8 cellular contexts compared by ENCODE assay signal in the genomic region with DNA sequence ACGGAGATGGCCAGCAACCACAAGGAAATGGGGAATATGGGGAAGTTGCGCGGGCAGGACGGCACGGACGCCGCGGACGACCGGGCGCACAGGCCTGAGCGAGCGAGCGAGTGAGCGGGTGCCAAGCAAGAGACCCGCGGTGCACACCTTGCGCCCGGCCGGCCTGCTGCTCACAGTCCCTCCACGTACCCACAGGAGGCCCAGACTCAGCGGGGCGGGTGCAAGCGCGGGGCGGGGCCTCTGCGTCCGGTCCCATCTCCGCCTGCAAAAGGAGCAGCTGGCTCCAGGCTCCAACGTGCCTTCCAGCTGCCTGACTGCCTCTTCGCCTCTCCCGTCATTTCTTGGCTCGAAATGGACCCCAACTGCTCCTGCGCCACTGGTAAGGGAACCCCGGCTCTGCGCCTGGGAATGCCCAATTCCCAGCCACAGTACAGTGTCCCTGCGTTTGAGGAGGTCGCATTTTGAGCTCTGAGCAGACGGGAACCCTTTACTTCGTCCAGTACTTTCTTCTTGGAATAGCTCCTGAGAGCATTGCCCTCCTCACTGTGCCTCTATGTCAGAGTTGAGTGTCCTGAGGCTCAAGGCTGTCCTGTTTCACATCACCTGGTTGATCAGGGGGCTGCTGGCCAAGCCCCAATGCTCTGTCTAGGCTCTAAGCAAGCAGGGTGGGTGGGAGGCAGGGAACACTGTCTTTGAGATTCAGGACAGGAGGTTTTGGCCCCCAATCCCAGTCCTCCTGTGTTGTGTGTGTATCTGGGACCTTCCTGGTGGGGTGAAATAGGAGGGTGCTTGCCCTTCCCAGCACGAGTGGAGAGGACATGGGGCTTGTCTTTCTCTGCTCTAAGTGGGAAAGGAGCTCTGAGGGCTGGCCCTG. TPM values are rescaled to one million over a fixed set of nuclear protein-coding genes. Genes with fewer than 3 reads are reported as not detected.
DNase-seq lines count a peak whose midpoint lies in the region; ATAC-seq, FAIRE-seq and TF ChIP-seq lines count a peak whose summit lies in the region.

No MANE protein-coding gene starts in this region.

- intact Hi-C loops in mammary epithelial cell (cut with micrococcal nuclease): loop anchor here (1.0 kb wide), 1 partner anchor 8 kb away; a partner anchor contains a TSS

- TF ChIP-seq CTCF in AG09309 (IDR thresholded peaks at IDR 0.05; ENCODE audit: control insufficient read depth, insufficient read depth, low read depth, low read length, missing control alignments) (no peak), mammary epithelial cell (conservative IDR thresholded peaks at IDR 0.05 in 1 of 2, IDR thresholded peaks at IDR 0.05 in 1 of 2; ENCODE audit: extremely low read depth in 1 of 2, insufficient read depth in 1 of 2, low read depth in 1 of 2, low read length in 2 of 2) (no peak)

- H3K36me3 ChIP-seq in mammary epithelial cell (ENCODE audit: insufficient read depth, low read length) (no peaks in the 10 kb centered on the region), small intestine (ENCODE audit: control insufficient read depth in 2 of 2, insufficient read depth in 2 of 2, low read length in 2 of 2) (no peaks in the 10 kb centered on the region)

- no peak overlapping the region for H3K27ac ChIP-seq in mammary epithelial cell (ENCODE audit: insufficient read depth, low read depth, low read length)
- peak overlapping the region in 1 of 2 donors; percentile 59 for H3K27ac ChIP-seq in small intestine (ENCODE audit: low read depth in 1 of 2, low read length in 1 of 2)

- peak overlapping the region; percentile 65 for H2AFZ ChIP-seq in mammary epithelial cell (ENCODE audit: low read depth, low read length)

- H3K4me3 ChIP-seq in AG09309 (ENCODE audit: control insufficient read depth, low read depth, low read length): peak overlapping the region; percentile 16
- H3K4me3 ChIP-seq in mammary epithelial cell (replicated peaks in 1 of 3; ENCODE audit: insufficient read depth in 1 of 3, low read depth in 2 of 3, low read length in 3 of 3): peak overlapping the region in 2 of 3 experiments; percentile 27 to 39
- peak overlapping the region in 1 of 2 donors; percentile 29 for H3K4me3 ChIP-seq in small intestine (ENCODE audit: low read depth in 1 of 2, low read length in 2 of 2)

- dilution Hi-C loops in mammary epithelial cell (cut with HindIII; ENCODE audit: low sequenced_read_pairs): no loop called here

- H3K4me2 ChIP-seq in mammary epithelial cell (ENCODE audit: insufficient read depth, low read depth, low read length): peak overlapping the region; percentile 45

- no TSS peak for BruUV-seq in mammary epithelial cell (replicated peaks; lab: Mats Ljungman, UMichigan)

- no peaks in the 10 kb centered on the region for H3K9me3 ChIP-seq in mammary epithelial cell (replicated peaks; ENCODE audit: insufficient read depth, low read length)
- no peaks in the 10 kb centered on the region for H3K9me3 ChIP-seq in small intestine (ENCODE audit: control insufficient read depth, low read depth)

- TF ChIP-seq POLR2A in GM12892 (IDR thresholded peaks at IDR 0.05; ENCODE audit: low read depth, low read length): no peak

- ATAC-seq in HG02870 (IDR thresholded peaks at IDR 0.05; ENCODE audit: unreplicated experiment): no peak

- FAIRE-seq in small intestine (lab: Jason Lieb, UNC) (no peak), GM12892 (lab: Jason Lieb, UNC) (no peak)

- no peaks in the 10 kb centered on the region for H4K20me1 ChIP-seq in mammary epithelial cell (ENCODE audit: insufficient read depth, low read length)

- DNase-seq in AG09309 (ENCODE audit: low read depth) (no peak), NOMO-1 treated with DMSO at 0.1 percent for 48 hours (lab: John Stamatoyannopoulos, UW; ENCODE audit: unreplicated experiment) (peak; percentile 26), mammary epithelial cell (peak; percentile 54), islet precursor cell (peak; percentile 86), small intestine (peak; percentile 71), NCI-H2171 treated with DMSO at 0.1 percent for 48 hours (lab: John Stamatoyannopoulos, UW) (no peak), GM12892 (ENCODE audit: insufficient read length) (no peak)

- in situ Hi-C loops in mammary epithelial cell (cut with MboI; ENCODE audit: low sequenced_read_pairs in 2 of 2): no loop called here

- CTCF ChIA-PET in mammary epithelial cell (lab: Charles Lee; ENCODE audit: low non-redundant PET): no interaction called here

- H3K4me1 ChIP-seq in mammary epithelial cell (ENCODE audit: insufficient read depth, low read length) (peaks cover 32% of the 10 kb centered on the region), small intestine (ENCODE audit: control insufficient read depth in 2 of 2, insufficient read depth in 1 of 2, low read depth in 1 of 2, low read length in 1 of 2) (no peaks in the 10 kb centered on the region)

- H3K27me3 ChIP-seq in mammary epithelial cell (ENCODE audit: insufficient read depth, low read length) (no peaks in the 10 kb centered on the region), small intestine (ENCODE audit: control insufficient read depth in 2 of 2, insufficient read depth in 2 of 2, low read length in 2 of 2) (no peaks in the 10 kb centered on the region)

- WGBS in mammary epithelial cell (ENCODE audit: low coverage, missing lambda C conversion rate): 61% methylated on average over 31 of the region's 41 CpGs
- 2 to 9% (median 3%) methylated on average over 24 to 41 of the region's 41 CpGs for WGBS in small intestine, 3 donors

- peaks cover 7% of the 10 kb centered on the region for H3K79me2 ChIP-seq in mammary epithelial cell (ENCODE audit: insufficient read depth, low read length)

- no peak overlapping the region for H3K9ac ChIP-seq in mammary epithelial cell (ENCODE audit: insufficient read depth, low read length)

RNA-seq across cellular contexts. Expression of a gene that starts 8.1 kb away (rescaled TPM):
- total RNA-seq in mammary epithelial cell: 100 to 1,000 TPM; 259 to 468 TPM
- polyA plus RNA-seq in mammary epithelial cell (2,254 TPM), small intestine (100 to 1,000 TPM in 1 of 3 donors, 10 to 100 TPM in 2; 75.0 to 151 (median 86.2) TPM)
- 623 TPM for polyA minus RNA-seq in mammary epithelial cell
- polyA plus RNA-seq in GM12892 (2012; ENCODE audit: missing spikeins): 0.72 TPM

RNA-seq across cellular contexts. Expression of a gene that starts 9.1 kb away (rescaled TPM):
- 1,000 to 10,000 TPM in 1 of 2 donors, 100 to 1,000 TPM in 1; 295 to 3,844 TPM for total RNA-seq in mammary epithelial cell
- polyA plus RNA-seq in mammary epithelial cell (2,263 TPM), small intestine (100 to 1,000 TPM; 133 to 464 (median 153) TPM)
- 3,641 TPM for polyA minus RNA-seq in mammary epithelial cell
- 24.2 TPM for polyA plus RNA-seq in GM12892 (2012; ENCODE audit: missing spikeins)

RNA-seq across cellular contexts. Expression of a gene that starts 15.0 kb away (rescaled TPM):
- total RNA-seq in mammary epithelial cell: 1 to 10 TPM in 1 of 2 donors, not detected in 1; 2.5 TPM
- polyA plus RNA-seq in mammary epithelial cell (not detected), small intestine (100 to 1,000 TPM in 1 of 3 donors, 10 to 100 TPM in 1, 1 to 10 TPM in 1; 3.5 to 106 (median 11.0) TPM)
- not detected for polyA minus RNA-seq in mammary epithelial cell
- not detected for polyA plus RNA-seq in GM12892 (2012; ENCODE audit: missing spikeins)

RNA-seq across cellular contexts. Expression of a gene that starts 21.0 kb away (rescaled TPM):
- total RNA-seq in mammary epithelial cell: not detected
- polyA plus RNA-seq in mammary epithelial cell: 0.65 TPM
- polyA minus RNA-seq in mammary epithelial cell: not detected
- polyA plus RNA-seq in small intestine: 100 to 1,000 TPM in 1 of 3 donors, 10 to 100 TPM in 2; 20.4 to 240 (median 22.2) TPM
- polyA plus RNA-seq in GM12892 (2012; ENCODE audit: missing spikeins): not detected

RNA-seq across cellular contexts. Expression of a gene that starts 28.1 kb away (rescaled TPM):
- not detected for total RNA-seq in mammary epithelial cell
- polyA plus RNA-seq in mammary epithelial cell (not detected), small intestine (1 to 10 TPM in 1 of 3 donors, not detected in 2; 5.4 TPM)
- polyA minus RNA-seq in mammary epithelial cell: not detected
- not detected for polyA plus RNA-seq in GM12892 (2012; ENCODE audit: missing spikeins)

Comparison
In these comparisons a context has a peak if more than half of its experiments do, and no peak if none do; other contexts are left out.
1. DNase-seq: peak in NOMO-1 treated with DMSO at 0.1 percent for 48 hours (single experiment), mammary epithelial cell (single experiment), islet precursor cell (single experiment) and small intestine (single experiment); none in AG09309 (single experiment), NCI-H2171 treated with DMSO at 0.1 percent for 48 hours (single experiment) and GM12892 (single experiment).
2. RNA of a gene that starts 8.1 kb away (polyA plus RNA-seq): 2,254 TPM in mammary epithelial cell (single experiment); 75.0 to 151 TPM in small intestine; every median in the first group is over 10 times any median in the second.